19 cellular contexts compared by ENCODE assay signal in the genomic region with DNA sequence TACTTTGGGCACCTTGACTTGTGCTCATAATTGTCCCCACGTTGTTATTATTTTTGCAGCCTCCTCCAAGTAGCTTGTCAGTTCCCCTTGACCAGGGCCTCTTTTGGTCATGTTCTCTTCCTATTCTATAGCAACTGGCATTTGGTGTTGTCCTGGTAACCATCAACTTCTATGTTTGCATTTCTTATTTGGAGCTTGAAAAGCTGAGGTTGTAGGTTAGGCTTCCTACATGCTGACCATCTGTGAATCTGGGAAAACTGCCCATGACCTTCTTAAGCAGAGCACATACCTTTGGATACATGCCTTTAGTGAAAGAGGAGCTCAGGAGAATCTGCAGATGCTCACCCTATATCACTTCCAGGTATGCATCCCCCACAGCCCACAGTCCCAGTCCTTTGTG.
"Had no signal": no experiment of that assay in that cellular context is flagged by ENCODE, and none has a peak within 500 bp of the region (broad histone marks: within the 10 kb centered on the region; RNA-seq: fewer than 3 reads in every experiment).

No MANE protein-coding gene starts in this region.

- H3K27me3 ChIP-seq: spleen, upper lobe of left lung had no signal

- H3K4me3 ChIP-seq: left ventricle myocardium inferior, spleen, thoracic aorta, upper lobe of left lung had no signal

- H3K27ac ChIP-seq: left ventricle myocardium inferior, spleen, thoracic aorta, upper lobe of left lung, VCaP had no signal

- H3K4me1 ChIP-seq: left ventricle myocardium inferior, spleen, upper lobe of left lung had no signal

- H3K9me3 ChIP-seq: left ventricle myocardium inferior, spleen, thoracic aorta, upper lobe of left lung had no signal

- H3K36me3 ChIP-seq: left ventricle myocardium inferior, spleen, thoracic aorta, upper lobe of left lung had no signal

- ATAC-seq: activated naive CD4-positive, alpha-beta T cell treated with anti-CD3 and anti-CD28 coated beads, Interleukin-2, amount 50 U/mL, for 72 hours; activated T-cell treated with anti-CD3 and anti-CD28 coated beads, Interleukin-2, amount 50 U/mL, for 72 hours; esophagus mucosa; stimulated activated naive B cell treated with anti-CD40 and anti-IgM and Interleukin-4, amounts not matched to agents 10 μg/mL and 1 μg/mL and 100 μg/mL, for 72 hours had no signal

- DNase-seq: activated CD4-positive, alpha-beta T cell treated with anti-CD3 and anti-CD28 coated beads, Interleukin-2, amount 50 U/mL, for 4 hours; activated CD4-positive, CD25-positive, alpha-beta regulatory T cell treated with anti-CD3 and anti-CD28 coated beads, Interleukin-2, amount 50 U/mL, for 72 hours; activated gamma-delta T cell treated with Interleukin-2 at 50 U/mL for 16 hours; activated T-cell treated with anti-CD3 and anti-CD28 coated beads, Interleukin-2, amount 50 U/mL, for 72 hours; cortex of kidney; immature natural killer cell; kidney glomerular epithelial cell; left ventricle myocardium inferior; mammary epithelial cell; occipital lobe; retina; spleen; stimulated activated naive B cell treated with anti-CD40 and anti-IgM and Interleukin-4, amounts not matched to agents 10 μg/mL and 1 μg/mL and 100 μg/mL, for 72 hours; T-helper 2 cell; upper lobe of left lung had no signal
